In the genomic region with DNA sequence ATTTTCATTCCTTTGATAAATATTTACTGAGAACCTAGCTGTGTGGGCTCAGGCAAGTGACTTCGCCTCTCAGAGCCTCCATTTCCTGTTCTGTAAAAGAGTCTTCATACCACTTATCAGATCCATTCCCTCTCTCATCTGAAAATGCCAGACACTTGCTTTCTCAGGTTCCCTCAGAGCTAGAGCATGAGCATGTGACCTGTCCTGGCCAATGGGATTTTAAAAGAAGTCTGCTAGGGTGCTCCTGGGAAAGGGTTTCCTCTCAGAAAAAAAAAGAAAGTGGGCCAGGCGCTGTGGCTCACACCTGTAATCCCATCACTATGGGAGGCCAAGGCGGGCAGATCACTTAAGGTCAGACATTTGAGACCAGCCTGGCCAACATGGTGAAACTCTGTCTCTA, we compare ENCODE assay signal across 2 cellular contexts.
A peak's percentile ranks its signal among the peaks of the same experiment; 100 is the strongest.
TF ChIP-seq lines count a peak whose summit lies in the region.

No MANE protein-coding gene starts in this region.

TF ChIP-seq in GM23338, 12 proteins besides CTCF, POLR2A, EP300 and RAD21:
- TF ChIP-seq EZH2phosphoT487 (IDR thresholded peaks at IDR 0.05; ENCODE audit: unreplicated experiment) = no peak
- no peak for TF ChIP-seq ZNF331 (CRISPR knock-in tag; IDR thresholded peaks at IDR 0.05; ENCODE audit: low read depth)

TF ChIP-seq in H1, 55 proteins besides CTCF, POLR2A, EP300 and RAD21:
- no peak for TF ChIP-seq CBX5 (IDR thresholded peaks at IDR 0.05; ENCODE audit: low read depth, low read length)
- TF ChIP-seq, protein P1, sequence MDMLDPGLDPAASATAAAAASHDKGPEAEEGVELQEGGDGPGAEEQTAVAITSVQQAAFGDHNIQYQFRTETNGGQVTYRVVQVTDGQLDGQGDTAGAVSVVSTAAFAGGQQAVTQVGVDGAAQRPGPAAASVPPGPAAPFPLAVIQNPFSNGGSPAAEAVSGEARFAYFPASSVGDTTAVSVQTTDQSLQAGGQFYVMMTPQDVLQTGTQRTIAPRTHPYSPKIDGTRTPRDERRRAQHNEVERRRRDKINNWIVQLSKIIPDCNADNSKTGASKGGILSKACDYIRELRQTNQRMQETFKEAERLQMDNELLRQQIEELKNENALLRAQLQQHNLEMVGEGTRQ (IDR thresholded peaks at IDR 0.05; ENCODE audit: low read length) = peak; percentile 37; the same call in 1 of the 2 replicates
